In the genomic region with DNA sequence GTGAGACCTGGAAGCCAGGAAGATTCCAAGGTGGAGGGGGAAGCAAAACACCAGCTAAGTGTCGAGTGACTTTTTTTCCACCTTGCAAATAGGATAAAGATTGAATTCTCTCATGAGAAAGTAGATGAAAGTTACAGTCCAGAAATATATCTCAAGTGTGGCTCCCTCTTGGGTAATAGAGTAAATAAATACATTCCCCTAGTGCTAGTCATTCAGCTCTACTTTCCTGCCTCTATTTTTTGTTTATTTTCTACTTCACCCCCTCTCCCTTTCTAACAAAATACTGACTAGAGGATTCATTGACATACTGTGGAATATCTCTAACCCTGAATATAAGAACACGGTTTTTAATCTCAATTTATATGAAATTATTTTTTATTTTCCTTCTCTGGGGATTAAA, we compare ENCODE assay signal across 26 cellular contexts. TPM values are rescaled to one million over a fixed set of nuclear protein-coding genes. Genes with fewer than 3 reads are reported as not detected.
A peak's percentile ranks its signal among the peaks of the same experiment; 100 is the strongest.
DNase-seq lines count a peak whose midpoint lies in the region; ATAC-seq, FAIRE-seq and TF ChIP-seq lines count a peak whose summit lies in the region.
"Had no signal": no experiment of that assay in that cellular context is flagged by ENCODE, and none has a peak within 500 bp of the region (broad histone marks: within the 10 kb centered on the region; RNA-seq: fewer than 3 reads in every experiment).

No MANE protein-coding gene starts in this region.

- no peak overlapping the region for H3K18ac ChIP-seq in mesenchymal stem cell (ENCODE audit: low read depth in 1 of 2, low read length in 2 of 2)

- ATAC-seq in K562 (no peak), GM18873 (IDR thresholded peaks at IDR 0.05; ENCODE audit: low FRiP score, unreplicated experiment) (no peak)
- no peak for ATAC-seq in activated CD4-positive, CD25-positive, alpha-beta regulatory T cell treated with anti-CD3 and anti-CD28 coated beads, Interleukin-2, amount 50 U/mL, for 24 hours
- ATAC-seq: A549, GM12878 had no signal

- TF ChIP-seq RAD21 in K562 (CRISPR knock-in tag; conservative IDR thresholded peaks at IDR 0.05 in 1 of 2, IDR thresholded peaks at IDR 0.05 in 1 of 2), result no peak

- H3K36me3 ChIP-seq in K562 (ENCODE audit: control insufficient read depth, insufficient read depth, low read length) (no peaks in the 10 kb centered on the region), mesenchymal stem cell (ENCODE audit: control insufficient read depth in 1 of 2, insufficient read depth in 2 of 2, low read depth in 1 of 2, low read length in 2 of 2) (no peaks in the 10 kb centered on the region), endodermal cell (ENCODE audit: control insufficient read depth, insufficient read depth, low read length) (no peaks in the 10 kb centered on the region)
- H3K36me3 ChIP-seq: BE2C, BLaER1 had no signal

- no peak overlapping the region for H3K23ac ChIP-seq in mesenchymal stem cell (ENCODE audit: low read length in 2 of 2)

- no peak overlapping the region for H4K91ac ChIP-seq in mesenchymal stem cell (ENCODE audit: low read length)

- H3K79me1 ChIP-seq in mesenchymal stem cell (replicated peaks; ENCODE audit: low read length, poor library complexity, severe bottlenecking), result no peaks in the 10 kb centered on the region

- no peak for FAIRE-seq in K562 (lab: Jason Lieb, UNC)
- FAIRE-seq: D721Med, GM12878 had no signal

- TF ChIP-seq POLR2A in K562 (conservative IDR thresholded peaks at IDR 0.05), result no peak

- H3K36me3 Mint-ChIP-seq in endodermal cell (ENCODE audit: low read depth), result no peaks in the 10 kb centered on the region
- H3K36me3 Mint-ChIP-seq: CD14-positive monocyte; CD4-positive, alpha-beta memory T cell; CD4-positive, CD25-positive, alpha-beta regulatory T cell; CD8-positive, alpha-beta memory T cell had no signal

- H3K9me3 ChIP-seq in K562 (replicated peaks; ENCODE audit: control insufficient read depth, insufficient read depth, low read depth, low read length) (peaks cover 6% of the 10 kb centered on the region), mesenchymal stem cell (ENCODE audit: control insufficient read depth, low read length) (peaks cover 7% of the 10 kb centered on the region), endodermal cell (ENCODE audit: control insufficient read depth, low read length) (no peaks in the 10 kb centered on the region)
- H3K9me3 ChIP-seq: A549, BE2C, Caco-2 had no signal

- in situ Hi-C loops in K562 (cut with MboI), result no loop called here

- no peak for TF ChIP-seq EP300 in K562 (IDR thresholded peaks at IDR 0.05; ENCODE audit: low read length)

- POLR2A ChIA-PET in K562 (lab: Yijun Ruan, JAX), result no interaction called here

- TF ChIP-seq CTCF in K562 (IDR thresholded peaks at IDR 0.05 in 2 of 3, conservative IDR thresholded peaks at IDR 0.05 in 1 of 3; ENCODE audit: insufficient read depth in 2 of 3, low read depth in 1 of 3, low read length in 3 of 3) (no peak), endodermal cell (conservative IDR thresholded peaks at IDR 0.05) (no peak)

- no peak overlapping the region for H3K4me3 ChIP-seq in K562
- H3K4me3 ChIP-seq in mesenchymal stem cell (ENCODE audit: insufficient read depth in 1 of 2, low read depth in 1 of 2, low read length in 2 of 2), result no peak overlapping the region
- no peak overlapping the region for H3K4me3 ChIP-seq in endodermal cell (ENCODE audit: low read length)
- H3K4me3 ChIP-seq: A549, BLaER1, GM12878 had no signal

- no peaks in the 10 kb centered on the region for H4K20me1 ChIP-seq in K562 (replicated peaks; ENCODE audit: control insufficient read depth, insufficient read depth, low read length)
- H4K20me1 ChIP-seq: BLaER1 had no signal

- CTCF ChIA-PET in K562 (lab: Yijun Ruan, JAX; ENCODE audit: low intra/inter-chr PET ratio), result no interaction called here

- H3K79me2 ChIP-seq in K562 (ENCODE audit: control insufficient read depth, insufficient read depth, low read length), result no peaks in the 10 kb centered on the region

- no peak overlapping the region for H2AK5ac ChIP-seq in mesenchymal stem cell (ENCODE audit: low read length, severe bottlenecking)

- H4K8ac ChIP-seq in mesenchymal stem cell (ENCODE audit: low read length), result no peak overlapping the region

- peaks cover 7% of the 10 kb centered on the region for H3K4me1 Mint-ChIP-seq in endodermal cell
- H3K4me1 Mint-ChIP-seq: CD14-positive monocyte; CD4-positive, alpha-beta memory T cell; CD4-positive, CD25-positive, alpha-beta regulatory T cell; CD8-positive, alpha-beta memory T cell had no signal

- H3K27me3 ChIP-seq in K562 (ENCODE audit: control insufficient read depth in 2 of 2, insufficient read depth in 2 of 2, low read length in 2 of 2) (no peaks in the 10 kb centered on the region), mesenchymal stem cell (ENCODE audit: control insufficient read depth in 1 of 2, insufficient read depth in 1 of 2, low read length in 2 of 2) (no peaks in the 10 kb centered on the region), endodermal cell (ENCODE audit: control insufficient read depth, insufficient read depth, low read length, poor library complexity, severe bottlenecking) (peaks cover 12% of the 10 kb centered on the region)
- H3K27me3 ChIP-seq: BE2C, BLaER1 had no signal

- 0 out of 2 replicates have a peak overlapping the region, but pooled peaks have one; percentile 11 for H2AFZ ChIP-seq in K562 (ENCODE audit: low read depth, low read length)
- no peak overlapping the region for H2AFZ ChIP-seq in mesenchymal stem cell (ENCODE audit: low read depth, low read length)

- peak; percentile 48 for DNase-seq in ELR (ENCODE audit: low read depth)
- DNase-seq in K562 (ENCODE audit: extremely low read depth in 1 of 4, low spot score in 3 of 4), result no peak
- peak; percentile 4 for DNase-seq in iris pigment epithelial cell (ENCODE audit: low read depth)
- DNase-seq in mesenchymal stem cell, result peak; percentile 44
- no peak for DNase-seq in midbrain (lab: John Stamatoyannopoulos, UW)
- no peak for DNase-seq in endodermal cell
- DNase-seq: BE2C; C1 segment of cervical spinal cord; Caco-2; Calu3; CD4-positive, alpha-beta memory T cell; CD4-positive, CD25-positive, alpha-beta regulatory T cell; CD8-positive, alpha-beta memory T cell; DMS79 treated with DMSO at 0.1 percent for 48 hours; GDM1 had no signal

- H3K27ac ChIP-seq in K562 (ENCODE audit: extremely low read depth, low read depth, low read length) (no peak overlapping the region), mesenchymal stem cell (ENCODE audit: low read length, poor library complexity, severe bottlenecking) (no peak overlapping the region), endodermal cell (ENCODE audit: low read depth, low read length) (no peak overlapping the region)
- H3K27ac ChIP-seq: 22Rv1, A549, BLaER1 had no signal

- BruUV-seq in K562 (replicated peaks; lab: Mats Ljungman, UMichigan), result no TSS peak

- no peak overlapping the region for H3K14ac ChIP-seq in mesenchymal stem cell (ENCODE audit: low read length in 2 of 2)

- H2BK12ac ChIP-seq in mesenchymal stem cell (ENCODE audit: low read length in 2 of 2), result no peak overlapping the region

- 16% methylated on average over 2 of the region's 2 CpGs for WGBS in K562 (ENCODE audit: insufficient coverage, low coverage, missing lambda C conversion rate)
- WGBS in mesenchymal stem cell, result no CpG with 5 or more reads among the region's 2 CpGs
- WGBS in endodermal cell (ENCODE audit: insufficient coverage in 1 of 2, insufficient read length in 1 of 2), 2 experiments, result 100% methylated on average over 2 of the region's 2 CpGs; no CpG with 5 or more reads in 1 of the 2 experiments

- H3K9me3 Mint-ChIP-seq in endodermal cell, result no peaks in the 10 kb centered on the region

- no peak overlapping the region for H2BK5ac ChIP-seq in mesenchymal stem cell (ENCODE audit: low read depth, low read length, poor library complexity, severe bottlenecking)

- H3K4me1 ChIP-seq in K562 (replicated peaks in 1 of 2; ENCODE audit: control insufficient read depth in 2 of 2, insufficient read depth in 2 of 2, low read length in 2 of 2) (no peaks in the 10 kb centered on the region), mesenchymal stem cell (ENCODE audit: control insufficient read depth, insufficient read depth, low read depth, low read length) (no peaks in the 10 kb centered on the region), endodermal cell (ENCODE audit: control insufficient read depth, insufficient read depth, low read length) (no peaks in the 10 kb centered on the region)
- H3K4me1 ChIP-seq: A549, BE2C, BLaER1, Caco-2 had no signal

- no peak overlapping the region for H2BK120ac ChIP-seq in mesenchymal stem cell (ENCODE audit: low read depth, low read length)

- H3K9ac ChIP-seq in K562 (ENCODE audit: insufficient read depth in 1 of 2, low read depth in 2 of 2, low read length in 2 of 2) (no peak overlapping the region), mesenchymal stem cell (ENCODE audit: low read length) (no peak overlapping the region), endodermal cell (ENCODE audit: extremely low read depth, low read length, poor library complexity, severe bottlenecking) (no peak overlapping the region)
- H3K9ac ChIP-seq: BLaER1 had no signal

- peaks cover 5% of the 10 kb centered on the region for H3K27me3 Mint-ChIP-seq in endodermal cell (ENCODE audit: insufficient read depth)
- H3K27me3 Mint-ChIP-seq: CD4-positive, CD25-positive, alpha-beta regulatory T cell had no signal

- intact Hi-C loops in K562 (cut with micrococcal nuclease), result no loop called here

- no peak overlapping the region for H3K27ac Mint-ChIP-seq in endodermal cell
- H3K27ac Mint-ChIP-seq: CD14-positive monocyte; CD4-positive, alpha-beta memory T cell; CD4-positive, CD25-positive, alpha-beta regulatory T cell; CD8-positive, alpha-beta memory T cell had no signal

- no peak overlapping the region for H3K4ac ChIP-seq in mesenchymal stem cell (ENCODE audit: low read depth in 1 of 2, low read length in 2 of 2)

- H3K4me3 Mint-ChIP-seq in endodermal cell, result no peak overlapping the region
- H3K4me3 Mint-ChIP-seq: CD14-positive monocyte; CD4-positive, alpha-beta memory T cell; CD4-positive, CD25-positive, alpha-beta regulatory T cell; CD8-positive, alpha-beta memory T cell had no signal

- H3K4me2 ChIP-seq in K562 (ENCODE audit: insufficient read depth, low read length) (no peak overlapping the region), mesenchymal stem cell (ENCODE audit: low read length, poor library complexity, severe bottlenecking) (no peak overlapping the region)
- H3K4me2 ChIP-seq: A549, BLaER1 had no signal

- no peak overlapping the region for H2BK15ac ChIP-seq in mesenchymal stem cell (ENCODE audit: low read depth, poor library complexity, severe bottlenecking)

- no peaks in the 10 kb centered on the region for H3K9me1 ChIP-seq in K562 (ENCODE audit: control insufficient read depth, insufficient read depth, low read length)

RNA-seq across cellular contexts. Expression of a gene that starts 19.2 kb away (rescaled TPM):
- not detected in 2 replicates for total RNA-seq in K562 (2011; cell fraction: chromatin; rRNA removed; ENCODE audit: low replicate concordance)
- not detected in 2 replicates for total RNA-seq in K562 (2011; cell fraction: nucleolus; rRNA removed)
- total RNA-seq in K562 (2011; cell fraction: nucleoplasm; rRNA removed), result not detected in 2 replicates
- total RNA-seq in K562 (2014; rRNA removed), result not detected in 2 replicates
- 0.15 TPM in 1 of 2 replicates, not detected in the other for total RNA-seq in K562 (2014; rRNA removed; fragmentation: Illumina TruSeq; extraction: Trizol)
- total RNA-seq in K562 (2015; rRNA removed; fragmentation: Illumina TruSeq; extraction: Trizol), result 0.19 and 0.43 TPM in 2 replicates
- total RNA-seq in K562 (2021), result not detected in 2 replicates
- polyA plus RNA-seq in K562 (2011; rRNA removed), result not detected in 2 replicates
- 0.12 TPM in 1 of 2 replicates, not detected in the other for polyA plus RNA-seq in K562 (2011; cell fraction: cytosol; rRNA removed)
- polyA plus RNA-seq in K562 (2011; cell fraction: nucleus; rRNA removed), result not detected in 2 replicates
- polyA plus RNA-seq in K562 (2012), result 0.08 and 0.21 TPM in 2 replicates
- polyA plus RNA-seq in K562 (2014; fragmentation: Illumina TruSeq; extraction: Trizol), result 0.15 TPM in 1 of 2 replicates, not detected in the other
- under 1 TPM in 1 of 2 experiments, not detected in 1; 0.10 TPM for polyA plus RNA-seq in K562 (2014; fragmentation: Nextera tagmentation; extraction: Ambion mirVana)
- not detected in 2 replicates for polyA plus RNA-seq in K562 (2014; rRNA removed)
- not detected in 2 replicates for polyA minus RNA-seq in K562 (2011; rRNA and poly(A)+ RNA removed)
- polyA minus RNA-seq in K562 (2011; cell fraction: cytosol; rRNA and poly(A)+ RNA removed), result not detected in 2 replicates
- not detected in 2 replicates for polyA minus RNA-seq in K562 (2011; cell fraction: nucleus; rRNA and poly(A)+ RNA removed)
- polyA plus RNA-seq in mesenchymal stem cell (2013, experiment 1 of 2), result not detected
- not detected for polyA plus RNA-seq in mesenchymal stem cell (2013, experiment 2 of 2)
- total RNA-seq in endodermal cell, result not detected
- polyA plus RNA-seq in endodermal cell (2013, experiment 1 of 2), result not detected
- polyA plus RNA-seq in endodermal cell (2013, experiment 2 of 2), result not detected
- total RNA-seq: A172; Caco-2; Calu3; CD4-positive, alpha-beta memory T cell; CD4-positive, CD25-positive, alpha-beta regulatory T cell; CD8-positive, alpha-beta memory T cell; G401; GM12878 had no signal
- polyA plus RNA-seq: A549; AG04450; CD14-positive monocyte; CD4-positive, alpha-beta memory T cell; CD4-positive, CD25-positive, alpha-beta regulatory T cell; CD8-positive, alpha-beta memory T cell; GM12878 had no signal

RNA-seq across cellular contexts. Expression of a gene that starts 34.0 kb away (rescaled TPM):
- total RNA-seq in K562 (2011; cell fraction: chromatin; rRNA removed; ENCODE audit: low replicate concordance), result not detected in 2 replicates
- total RNA-seq in K562 (2011; cell fraction: nucleolus; rRNA removed), result not detected in 2 replicates
- not detected in 2 replicates for total RNA-seq in K562 (2011; cell fraction: nucleoplasm; rRNA removed)
- total RNA-seq in K562 (2014; rRNA removed) (0.49 TPM in 1 of 2 replicates, not detected in the other), K562 (2014; rRNA removed; fragmentation: Illumina TruSeq; extraction: Trizol) (0.40 and 1.0 TPM in 2 replicates), K562 (2015; rRNA removed; fragmentation: Illumina TruSeq; extraction: Trizol) (0.34 and 0.69 TPM in 2 replicates), K562 (2021) (0.40 and 0.65 TPM in 2 replicates), endodermal cell (not detected)
- polyA plus RNA-seq in K562 (2011; rRNA removed) (0.20 TPM in 1 of 2 replicates, not detected in the other), K562 (2014; fragmentation: Illumina TruSeq; extraction: Trizol) (0.74 TPM in 1 of 2 replicates, not detected in the other), K562 (2014; fragmentation: Nextera tagmentation; extraction: Ambion mirVana) (1 to 10 TPM; 2.0 to 2.4 TPM), K562 (2014; rRNA removed) (0.39 and 0.91 TPM in 2 replicates)
- polyA plus RNA-seq in K562 (2011; cell fraction: cytosol; rRNA removed), result not detected in 2 replicates
- polyA plus RNA-seq in K562 (2011; cell fraction: nucleus; rRNA removed), result 0.25 TPM in 1 of 2 replicates, not detected in the other
- 0.52 and 0.75 TPM in 2 replicates for polyA plus RNA-seq in K562 (2012)
- not detected in 2 replicates for polyA minus RNA-seq in K562 (2011; rRNA and poly(A)+ RNA removed)
- not detected in 2 replicates for polyA minus RNA-seq in K562 (2011; cell fraction: cytosol; rRNA and poly(A)+ RNA removed)
- polyA minus RNA-seq in K562 (2011; cell fraction: nucleus; rRNA and poly(A)+ RNA removed), result not detected in 2 replicates
- polyA plus RNA-seq in mesenchymal stem cell (2013, experiment 1 of 2), result not detected
- not detected for polyA plus RNA-seq in mesenchymal stem cell (2013, experiment 2 of 2)
- polyA plus RNA-seq in endodermal cell (2013, experiment 1 of 2), result not detected
- polyA plus RNA-seq in endodermal cell (2013, experiment 2 of 2), result not detected
- total RNA-seq: A172; Caco-2; Calu3; CD4-positive, alpha-beta memory T cell; CD4-positive, CD25-positive, alpha-beta regulatory T cell; CD8-positive, alpha-beta memory T cell; G401; GM12878 had no signal
- polyA plus RNA-seq: A549; AG04450; CD14-positive monocyte; CD4-positive, alpha-beta memory T cell; CD4-positive, CD25-positive, alpha-beta regulatory T cell; CD8-positive, alpha-beta memory T cell; GM12878 had no signal

RNA-seq across cellular contexts. Expression of a gene that starts 42.4 kb away (rescaled TPM):
- total RNA-seq in K562 (2011; cell fraction: chromatin; rRNA removed; ENCODE audit: low replicate concordance), result not detected in 2 replicates
- not detected in 2 replicates for total RNA-seq in K562 (2011; cell fraction: nucleolus; rRNA removed)
- total RNA-seq in K562 (2011; cell fraction: nucleoplasm; rRNA removed), result not detected in 2 replicates
- 0.64 TPM in 1 of 2 replicates, not detected in the other for total RNA-seq in K562 (2014; rRNA removed)
- not detected in 2 replicates for total RNA-seq in K562 (2014; rRNA removed; fragmentation: Illumina TruSeq; extraction: Trizol)
- 0.15 and 0.25 TPM in 2 replicates for total RNA-seq in K562 (2015; rRNA removed; fragmentation: Illumina TruSeq; extraction: Trizol)
- not detected in 2 replicates for total RNA-seq in K562 (2021)
- polyA plus RNA-seq in K562 (2011; rRNA removed), result not detected in 2 replicates
- not detected in 2 replicates for polyA plus RNA-seq in K562 (2011; cell fraction: cytosol; rRNA removed)
- polyA plus RNA-seq in K562 (2011; cell fraction: nucleus; rRNA removed), result not detected in 2 replicates
- polyA plus RNA-seq in K562 (2012), result 0.18 TPM in 2 replicates
- polyA plus RNA-seq in K562 (2014; fragmentation: Illumina TruSeq; extraction: Trizol), result 1.5 TPM in 1 of 2 replicates, not detected in the other
- under 1 TPM; 0.14 to 0.32 TPM for polyA plus RNA-seq in K562 (2014; fragmentation: Nextera tagmentation; extraction: Ambion mirVana)
- 0.05 TPM in 1 of 2 replicates, not detected in the other for polyA plus RNA-seq in K562 (2014; rRNA removed)
- not detected in 2 replicates for polyA minus RNA-seq in K562 (2011; rRNA and poly(A)+ RNA removed)
- polyA minus RNA-seq in K562 (2011; cell fraction: cytosol; rRNA and poly(A)+ RNA removed), result not detected in 2 replicates
- not detected in 2 replicates for polyA minus RNA-seq in K562 (2011; cell fraction: nucleus; rRNA and poly(A)+ RNA removed)
- not detected for polyA plus RNA-seq in mesenchymal stem cell (2013, experiment 1 of 2)
- polyA plus RNA-seq in mesenchymal stem cell (2013, experiment 2 of 2), result not detected
- not detected for total RNA-seq in endodermal cell
- 0.14 TPM for polyA plus RNA-seq in endodermal cell (2013, experiment 1 of 2)
- not detected for polyA plus RNA-seq in endodermal cell (2013, experiment 2 of 2)
- total RNA-seq: A172; Caco-2; Calu3; CD4-positive, alpha-beta memory T cell; CD4-positive, CD25-positive, alpha-beta regulatory T cell; CD8-positive, alpha-beta memory T cell; G401; GM12878 had no signal
- polyA plus RNA-seq: A549; AG04450; CD14-positive monocyte; CD4-positive, alpha-beta memory T cell; CD4-positive, CD25-positive, alpha-beta regulatory T cell; CD8-positive, alpha-beta memory T cell; GM12878 had no signal

RNA-seq across cellular contexts. Expression of a gene that starts 58.7 kb away (rescaled TPM):
- 2.4 and 4.7 TPM in 2 replicates for total RNA-seq in K562 (2011; cell fraction: chromatin; rRNA removed; ENCODE audit: low replicate concordance)
- total RNA-seq in K562 (2011; cell fraction: nucleolus; rRNA removed), result 1.0 and 2.1 TPM in 2 replicates
- 3.4 TPM in 2 replicates for total RNA-seq in K562 (2011; cell fraction: nucleoplasm; rRNA removed)
- total RNA-seq in K562 (2014; rRNA removed) (26.1 and 31.7 TPM in 2 replicates), K562 (2014; rRNA removed; fragmentation: Illumina TruSeq; extraction: Trizol) (55.1 and 58.8 TPM in 2 replicates), K562 (2015; rRNA removed; fragmentation: Illumina TruSeq; extraction: Trizol) (64.8 and 71.8 TPM in 2 replicates), K562 (2021) (28.7 and 32.8 TPM in 2 replicates), endodermal cell (not detected)
- polyA plus RNA-seq in K562 (2011; rRNA removed) (3.4 and 102 TPM in 2 replicates), K562 (2014; fragmentation: Illumina TruSeq; extraction: Trizol) (46.3 and 67.5 TPM in 2 replicates), K562 (2014; fragmentation: Nextera tagmentation; extraction: Ambion mirVana) (10 to 100 TPM; 84.8 to 94.5 TPM), K562 (2014; rRNA removed) (32.8 and 39.2 TPM in 2 replicates)
- polyA plus RNA-seq in K562 (2011; cell fraction: cytosol; rRNA removed), result 2.5 and 86.4 TPM in 2 replicates
- 1.1 and 47.7 TPM in 2 replicates for polyA plus RNA-seq in K562 (2011; cell fraction: nucleus; rRNA removed)
- polyA plus RNA-seq in K562 (2012), result 43.9 and 211 TPM in 2 replicates
- 3.2 and 89.5 TPM in 2 replicates for polyA minus RNA-seq in K562 (2011; rRNA and poly(A)+ RNA removed)
- polyA minus RNA-seq in K562 (2011; cell fraction: cytosol; rRNA and poly(A)+ RNA removed), result 1.3 and 15.1 TPM in 2 replicates
- polyA minus RNA-seq in K562 (2011; cell fraction: nucleus; rRNA and poly(A)+ RNA removed), result 32.8 TPM in 1 of 2 replicates, not detected in the other
- polyA plus RNA-seq in mesenchymal stem cell (2013, experiment 1 of 2), result not detected
- not detected for polyA plus RNA-seq in mesenchymal stem cell (2013, experiment 2 of 2)
- not detected for polyA plus RNA-seq in endodermal cell (2013, experiment 1 of 2)
- not detected for polyA plus RNA-seq in endodermal cell (2013, experiment 2 of 2)
- total RNA-seq: A172; Caco-2; Calu3; CD4-positive, alpha-beta memory T cell; CD8-positive, alpha-beta memory T cell; G401 had no signal
- polyA plus RNA-seq: A549; AG04450; CD4-positive, CD25-positive, alpha-beta regulatory T cell; GM12878 had no signal

RNA-seq across cellular contexts. Expression of a gene that starts 59.6 kb away (rescaled TPM):
- not detected in 2 replicates for total RNA-seq in K562 (2011; cell fraction: chromatin; rRNA removed; ENCODE audit: low replicate concordance)
- not detected in 2 replicates for total RNA-seq in K562 (2011; cell fraction: nucleolus; rRNA removed)
- not detected in 2 replicates for total RNA-seq in K562 (2011; cell fraction: nucleoplasm; rRNA removed)
- total RNA-seq in K562 (2014; rRNA removed) (0.36 TPM in 1 of 2 replicates, not detected in the other), K562 (2014; rRNA removed; fragmentation: Illumina TruSeq; extraction: Trizol) (0.89 and 1.1 TPM in 2 replicates), K562 (2015; rRNA removed; fragmentation: Illumina TruSeq; extraction: Trizol) (0.30 and 0.58 TPM in 2 replicates), K562 (2021) (0.31 and 0.62 TPM in 2 replicates), endodermal cell (not detected)
- polyA plus RNA-seq in K562 (2011; rRNA removed) (0.14 and 0.20 TPM in 2 replicates), K562 (2014; fragmentation: Illumina TruSeq; extraction: Trizol) (0.30 and 0.61 TPM in 2 replicates), K562 (2014; fragmentation: Nextera tagmentation; extraction: Ambion mirVana) (1 to 10 TPM; 2.4 to 3.0 TPM), K562 (2014; rRNA removed) (0.56 and 2.3 TPM in 2 replicates)
- 0.10 TPM in 1 of 2 replicates, not detected in the other for polyA plus RNA-seq in K562 (2011; cell fraction: cytosol; rRNA removed)
- 0.31 TPM in 1 of 2 replicates, not detected in the other for polyA plus RNA-seq in K562 (2011; cell fraction: nucleus; rRNA removed)
- polyA plus RNA-seq in K562 (2012), result 1.3 and 2.6 TPM in 2 replicates
- 0.36 TPM in 1 of 2 replicates, not detected in the other for polyA minus RNA-seq in K562 (2011; rRNA and poly(A)+ RNA removed)
- polyA minus RNA-seq in K562 (2011; cell fraction: cytosol; rRNA and poly(A)+ RNA removed), result not detected in 2 replicates
- not detected in 2 replicates for polyA minus RNA-seq in K562 (2011; cell fraction: nucleus; rRNA and poly(A)+ RNA removed)
- polyA plus RNA-seq in mesenchymal stem cell (2013, experiment 1 of 2), result not detected
- not detected for polyA plus RNA-seq in mesenchymal stem cell (2013, experiment 2 of 2)
- not detected for polyA plus RNA-seq in endodermal cell (2013, experiment 1 of 2)
- not detected for polyA plus RNA-seq in endodermal cell (2013, experiment 2 of 2)
- total RNA-seq: A172; Caco-2; Calu3; CD4-positive, alpha-beta memory T cell; CD4-positive, CD25-positive, alpha-beta regulatory T cell; G401; GM12878 had no signal
- polyA plus RNA-seq: A549; AG04450; CD14-positive monocyte; CD4-positive, alpha-beta memory T cell; CD4-positive, CD25-positive, alpha-beta regulatory T cell; CD8-positive, alpha-beta memory T cell; GM12878 had no signal

Comparison
In these comparisons a context has a peak if more than half of its experiments do, and no peak if none do; other contexts are left out.
1. DNase-seq: peak in ELR (single experiment), iris pigment epithelial cell (single experiment) and mesenchymal stem cell (single experiment); none in K562 (0 of 4), midbrain (single experiment) and endodermal cell (single experiment).